ENCODE assay signal across 1 cellular context in genomic region chr19:49855277-49855675, GRCh38.
TF ChIP-seq lines count a peak whose summit lies in the region.

No MANE protein-coding gene starts in this region.

TF ChIP-seq in GM12878, 131 proteins besides CTCF, POLR2A, EP300 and RAD21:
- no peak for TF ChIP-seq USF2 (IDR thresholded peaks at IDR 0.05; ENCODE audit: borderline replicate concordance, low read depth, low read length)
- no peak for TF ChIP-seq MLLT1 (IDR thresholded peaks at IDR 0.05)
- no peak for TF ChIP-seq ZZZ3 (IDR thresholded peaks at IDR 0.05; ENCODE audit: control insufficient read depth, insufficient read length, low read depth)
- TF ChIP-seq IKZF2 (IDR thresholded peaks at IDR 0.05): no peak
- TF ChIP-seq SRF (IDR thresholded peaks at IDR 0.05; ENCODE audit: low read depth in 2 of 2, low read length in 2 of 2): no peak
- TF ChIP-seq CBX5 (IDR thresholded peaks at IDR 0.05; ENCODE audit: low read depth): no peak
- no peak for TF ChIP-seq DPF2 (IDR thresholded peaks at IDR 0.05)
- TF ChIP-seq IRF3 (IDR thresholded peaks at IDR 0.05): no peak
- TF ChIP-seq ZBED1 (IDR thresholded peaks at IDR 0.05; ENCODE audit: borderline replicate concordance): no peak
- no peak for TF ChIP-seq FOS (IDR thresholded peaks at IDR 0.05; ENCODE audit: borderline replicate concordance, extremely low read depth, insufficient read length)
- TF ChIP-seq GATAD2B (conservative IDR thresholded peaks at IDR 0.05; ENCODE audit: low read depth): no peak
- TF ChIP-seq POLR2AphosphoS2 (IDR thresholded peaks at IDR 0.05; ENCODE audit: low read depth, low read length): no peak
- TF ChIP-seq EED (IDR thresholded peaks at IDR 0.05; ENCODE audit: low read depth): no peak
